Comparison of ENCODE assay signal across 23 cellular contexts in the genomic region with DNA sequence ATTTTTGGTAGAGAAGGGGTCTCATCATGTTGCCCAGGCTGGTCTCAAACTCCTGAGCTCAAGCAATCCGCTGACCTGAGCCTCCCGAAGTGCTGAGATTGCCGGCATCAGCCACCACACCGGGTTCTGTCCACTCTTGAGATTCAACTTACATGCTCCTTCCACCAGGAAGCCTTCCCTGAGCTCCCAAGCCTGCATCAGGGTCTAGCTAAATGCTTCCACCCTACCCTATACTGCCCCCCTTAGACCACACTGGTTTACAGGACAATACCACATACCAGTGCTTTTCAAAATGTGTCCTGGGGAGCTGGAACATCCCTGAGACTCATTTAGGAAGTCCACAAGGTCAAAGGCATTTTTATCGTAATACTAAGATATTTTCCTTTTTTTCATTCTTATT. TPM values are rescaled to one million over a fixed set of nuclear protein-coding genes. Genes with fewer than 3 reads are reported as not detected.
DNase-seq lines count a peak whose midpoint lies in the region; ATAC-seq and TF ChIP-seq lines count a peak whose summit lies in the region.
"Had no signal": no experiment of that assay in that cellular context is flagged by ENCODE, and none has a peak within 500 bp of the region (broad histone marks: within the 10 kb centered on the region; RNA-seq: fewer than 3 reads in every experiment).

No MANE protein-coding gene starts in this region.

- no peak overlapping the region for H3K23ac ChIP-seq in H9 (ENCODE audit: insufficient read length, low read depth, low read length)

- H3K4ac ChIP-seq in H9 (ENCODE audit: low read depth, low read length) = no peak overlapping the region

- no peak overlapping the region for H3T11ph ChIP-seq in H9 (ENCODE audit: low read length)

- peak overlapping the region in 2 of 3 experiments; percentile 40 to 79; a peak in 3 of 7 replicates for H3K27ac Mint-ChIP-seq in H9
- no peak overlapping the region for H3K27ac Mint-ChIP-seq in endothelial cell (ENCODE audit: unreplicated experiment)
- H3K27ac Mint-ChIP-seq: activated naive CD8-positive, alpha-beta T cell treated with anti-CD3 and anti-CD28 coated beads, Interleukin-2, amount 10 ng/mL, durations not matched to agents 7 days and 5 days; naive thymus-derived CD8-positive, alpha-beta T cell; stimulated activated effector memory CD8-positive, alpha-beta T cell treated with anti-CD3 and anti-CD28 coated beads, Interleukin-12 subunit alpha, Interleukin-12 subunit beta, amount 100 ng/mL, for 72 hours had no signal

- H3K9ac ChIP-seq in H9 (ENCODE audit: extremely low read depth, insufficient read length, low read length) = no peak overlapping the region

- H3K14ac ChIP-seq in H9 (ENCODE audit: insufficient read depth, low read length) = no peak overlapping the region

- DNase-seq in BE2C (no peak), H9 (peak; percentile 83), RKO (ENCODE audit: low spot score) (peak; percentile 51), endothelial cell (ENCODE audit: low spot score) (peak; percentile 30), NCI-H446 (lab: John Stamatoyannopoulos, UW) (no peak)
- no peak for DNase-seq in stimulated activated CD4-positive, alpha-beta T cell treated with anti-CD3 and anti-CD28 coated beads, Interleukin-2, amount 100 ng/mL, for 48 hours
- DNase-seq: activated naive CD8-positive, alpha-beta T cell treated with anti-CD3 and anti-CD28 coated beads, Interleukin-2, amount 10 ng/mL, durations not matched to agents 7 days and 5 days; DMS79; left ventricle myocardium superior; MV-4-11; naive thymus-derived CD8-positive, alpha-beta T cell; NCI-H345; stimulated activated CD4-positive, alpha-beta T cell treated with anti-CD3 and anti-CD28 coated beads, Interleukin-4, amount 100 ng/mL, for 24 hours had no signal

- H2BK15ac ChIP-seq in H9 (ENCODE audit: low read depth, low read length) = no peak overlapping the region

- peaks cover 17 to 38% of the 10 kb centered on the region in 2 experiments for H3K4me1 Mint-ChIP-seq in H9
- peaks cover 21% of the 10 kb centered on the region for H3K4me1 Mint-ChIP-seq in endothelial cell (ENCODE audit: unreplicated experiment)
- H3K4me1 Mint-ChIP-seq: activated naive CD8-positive, alpha-beta T cell treated with anti-CD3 and anti-CD28 coated beads, Interleukin-2, amount 10 ng/mL, durations not matched to agents 7 days and 5 days had no signal

- no CpG with 5 or more reads among the region's 5 CpGs for WGBS in H9 (ENCODE audit: extremely low coverage, insufficient read length, low lambda C conversion rate)

- H3K9me3 ChIP-seq in BE2C = no peaks in the 10 kb centered on the region
- no peaks in the 10 kb centered on the region for H3K9me3 ChIP-seq in H9 (ENCODE audit: control insufficient read depth, low read depth, low read length)
- H3K9me3 ChIP-seq: HAP-1, right atrium auricular region, SJCRH30, upper lobe of right lung had no signal

- H3K4me1 ChIP-seq in BE2C (no peaks in the 10 kb centered on the region), H9 (ENCODE audit: insufficient read depth, low read length) (peaks cover 4% of the 10 kb centered on the region; the same call in 1 of the 2 replicates)
- H3K4me1 ChIP-seq: HAP-1, right atrium auricular region, SJCRH30, upper lobe of right lung had no signal

- H3K36me3 ChIP-seq in BE2C = no peaks in the 10 kb centered on the region
- H3K36me3 ChIP-seq: HAP-1, right atrium auricular region, SJCRH30, upper lobe of right lung had no signal

- H3K9me3 Mint-ChIP-seq in H9 = no peaks in the 10 kb centered on the region; a peak in 2 of 5 replicates
- H3K9me3 Mint-ChIP-seq in endothelial cell (ENCODE audit: unreplicated experiment) = no peaks in the 10 kb centered on the region
- H3K9me3 Mint-ChIP-seq: activated naive CD8-positive, alpha-beta T cell treated with anti-CD3 and anti-CD28 coated beads, Interleukin-2, amount 10 ng/mL, durations not matched to agents 7 days and 5 days; stimulated activated effector memory CD8-positive, alpha-beta T cell treated with anti-CD3 and anti-CD28 coated beads, Interleukin-12 subunit alpha, Interleukin-12 subunit beta, amount 100 ng/mL, for 72 hours had no signal

- peak; percentile 46 for TF ChIP-seq CTCF in BE2C (IDR thresholded peaks at IDR 0.05; ENCODE audit: low read depth, low read length)
- TF ChIP-seq CTCF in H9 (conservative IDR thresholded peaks at IDR 0.05) = peak; percentile 68
- TF ChIP-seq CTCF in endothelial cell (IDR thresholded peaks at IDR 0.05; ENCODE audit: unreplicated experiment) = no peak

- no peak overlapping the region for H4K8ac ChIP-seq in H9 (replicated peaks; ENCODE audit: insufficient read length, low read depth, low read length)

- no peaks in the 10 kb centered on the region for H3K79me2 ChIP-seq in H9 (ENCODE audit: insufficient read depth, low read length)
- H3K79me2 ChIP-seq: hepatocyte had no signal

- H4K5ac ChIP-seq in H9 (ENCODE audit: insufficient read length, low read depth, low read length) = no peak overlapping the region

- H3K27me3 Mint-ChIP-seq in H9 (ENCODE audit: low read depth) = peaks cover 8% of the 10 kb centered on the region
- H3K27me3 Mint-ChIP-seq in endothelial cell (ENCODE audit: unreplicated experiment) = peaks cover 13% of the 10 kb centered on the region

- H3K4me3 Mint-ChIP-seq in H9 = no peak overlapping the region
- no peak overlapping the region for H3K4me3 Mint-ChIP-seq in endothelial cell (ENCODE audit: unreplicated experiment)
- H3K4me3 Mint-ChIP-seq: activated naive CD8-positive, alpha-beta T cell treated with anti-CD3 and anti-CD28 coated beads, Interleukin-2, amount 10 ng/mL, durations not matched to agents 7 days and 5 days; naive thymus-derived CD8-positive, alpha-beta T cell; stimulated activated effector memory CD8-positive, alpha-beta T cell treated with anti-CD3 and anti-CD28 coated beads, Interleukin-12 subunit alpha, Interleukin-12 subunit beta, amount 100 ng/mL, for 72 hours had no signal

- no peak overlapping the region for H3K56ac ChIP-seq in H9 (ENCODE audit: insufficient read length, low read depth, low read length)

- no peak overlapping the region for H4K91ac ChIP-seq in H9 (ENCODE audit: insufficient read length, low read depth, low read length)

- ATAC-seq in HG03196 (IDR thresholded peaks at IDR 0.05; ENCODE audit: unreplicated experiment) = no peak
- ATAC-seq in GM21515 (IDR thresholded peaks at IDR 0.05; ENCODE audit: unreplicated experiment) = no peak
- ATAC-seq: left ventricle myocardium superior; naive thymus-derived CD8-positive, alpha-beta T cell; stimulated activated effector memory CD8-positive, alpha-beta T cell treated with anti-CD3 and anti-CD28 coated beads, Interleukin-12 subunit alpha, Interleukin-12 subunit beta, amount 100 ng/mL, for 72 hours; upper lobe of right lung had no signal

- no peak overlapping the region for H2BK120ac ChIP-seq in H9 (ENCODE audit: low read depth, low read length, poor library complexity, severe bottlenecking)

- H2AFZ ChIP-seq in H9 (ENCODE audit: low read length) = no peak overlapping the region
- H2AFZ ChIP-seq: hepatocyte had no signal

- no peak overlapping the region for H2BK12ac ChIP-seq in H9 (ENCODE audit: insufficient read length, low read depth, low read length)

- no peak overlapping the region for H2AK5ac ChIP-seq in H9 (ENCODE audit: insufficient read length, low read length)

- H3K23me2 ChIP-seq in H9 (ENCODE audit: insufficient read length, low read depth, low read length, poor library complexity, severe bottlenecking) = peaks cover 13% of the 10 kb centered on the region

- no peak overlapping the region for H2BK5ac ChIP-seq in H9 (ENCODE audit: insufficient read length, low read length)

- no peaks in the 10 kb centered on the region for H4K20me1 ChIP-seq in H9 (ENCODE audit: control insufficient read depth, insufficient read depth, insufficient read length)

- H3K27me3 ChIP-seq in BE2C = no peaks in the 10 kb centered on the region; the same call in none of the 2 replicates
- H3K27me3 ChIP-seq in H9 (ENCODE audit: insufficient read depth, low read length) = no peaks in the 10 kb centered on the region
- H3K27me3 ChIP-seq: SJCRH30 had no signal

- H2BK20ac ChIP-seq in H9 (ENCODE audit: low read depth, low read length, poor library complexity, severe bottlenecking) = no peak overlapping the region

- no peak overlapping the region for H3K18ac ChIP-seq in H9 (ENCODE audit: insufficient read length, low read depth, low read length)

- H3K36me3 Mint-ChIP-seq in H9 (ENCODE audit: insufficient read depth in 1 of 3, low read depth in 3 of 3) (0 out of 7 replicates have a peak, but pooled peaks cover 0 to 2% (median 0%) of the 10 kb centered on the region in 3 experiments), endothelial cell (ENCODE audit: low read depth, unreplicated experiment) (peaks cover 3% of the 10 kb centered on the region)
- H3K36me3 Mint-ChIP-seq: activated naive CD8-positive, alpha-beta T cell treated with anti-CD3 and anti-CD28 coated beads, Interleukin-2, amount 10 ng/mL, durations not matched to agents 7 days and 5 days; stimulated activated effector memory CD8-positive, alpha-beta T cell treated with anti-CD3 and anti-CD28 coated beads, Interleukin-12 subunit alpha, Interleukin-12 subunit beta, amount 100 ng/mL, for 72 hours had no signal

- no peak overlapping the region for H3K27ac ChIP-seq in H9 (ENCODE audit: insufficient read length, low read depth, low read length)
- H3K27ac ChIP-seq: hepatocyte, right atrium auricular region, SJCRH30, upper lobe of right lung had no signal

- H3K4me2 ChIP-seq in H9 (ENCODE audit: insufficient read depth, insufficient read length, low read length) = no peak overlapping the region
- H3K4me2 ChIP-seq: hepatocyte had no signal

- H3K4me3 ChIP-seq in BE2C (ENCODE audit: low read depth, low read length) = no peak overlapping the region
- H3K4me3 ChIP-seq: HAP-1, hepatocyte, right atrium auricular region, SJCRH30, upper lobe of right lung had no signal

- H3K79me1 ChIP-seq in H9 (ENCODE audit: insufficient read depth, low read depth, low read length, poor library complexity, severe bottlenecking) = no peaks in the 10 kb centered on the region

RNA-seq across cellular contexts. Expression of gene CACNG8, which starts 15.1 kb away (rescaled TPM):
- polyA plus RNA-seq in BE2C (2012; ENCODE audit: insufficient read depth, insufficient read length, low read depth) = 0.88 TPM
- total RNA-seq in H9 (2021) (6.0 and 7.1 TPM in 2 replicates), endothelial cell (ENCODE audit: unreplicated experiment) (12.9 TPM)
- total RNA-seq: activated naive CD8-positive, alpha-beta T cell treated with anti-CD3 and anti-CD28 coated beads, Interleukin-2, amount 10 ng/mL, durations not matched to agents 7 days and 5 days; naive thymus-derived CD8-positive, alpha-beta T cell; SJCRH30 had no signal
- polyA plus RNA-seq: naive thymus-derived CD8-positive, alpha-beta T cell had no signal

RNA-seq across cellular contexts. Expression of gene CACNG7, which starts 38.5 kb away (rescaled TPM):
- 6.7 TPM for polyA plus RNA-seq in BE2C (2012; ENCODE audit: insufficient read depth, insufficient read length, low read depth)
- total RNA-seq in H9 (2021) (22.1 and 22.7 TPM in 2 replicates), endothelial cell (ENCODE audit: unreplicated experiment) (0.51 TPM)
- total RNA-seq: activated naive CD8-positive, alpha-beta T cell treated with anti-CD3 and anti-CD28 coated beads, Interleukin-2, amount 10 ng/mL, durations not matched to agents 7 days and 5 days; chondrocyte; left ventricle myocardium superior; naive thymus-derived CD8-positive, alpha-beta T cell; right atrium auricular region; SJCRH30; upper lobe of right lung had no signal
- polyA plus RNA-seq: esophagus; naive thymus-derived CD8-positive, alpha-beta T cell had no signal

RNA-seq across cellular contexts. Expression of gene CACNG6, which starts 43.8 kb away (rescaled TPM):
- polyA plus RNA-seq in BE2C (2012; ENCODE audit: insufficient read depth, insufficient read length, low read depth) = not detected
- 1.6 and 2.0 TPM in 2 replicates for total RNA-seq in H9 (2021)
- total RNA-seq in endothelial cell (ENCODE audit: unreplicated experiment) = 0.21 TPM
- total RNA-seq: activated naive CD8-positive, alpha-beta T cell treated with anti-CD3 and anti-CD28 coated beads, Interleukin-2, amount 10 ng/mL, durations not matched to agents 7 days and 5 days; chondrocyte; left ventricle myocardium superior; naive thymus-derived CD8-positive, alpha-beta T cell; upper lobe of right lung had no signal
- polyA plus RNA-seq: esophagus; hepatocyte; naive thymus-derived CD8-positive, alpha-beta T cell had no signal

Comparison
In these comparisons a context has a peak if more than half of its experiments do, and no peak if none do; other contexts are left out.
1. DNase-seq: peak in H9 (single experiment), RKO (single experiment) and endothelial cell (single experiment); none in BE2C (single experiment), NCI-H446 (0 of 2) and stimulated activated CD4-positive, alpha-beta T cell treated with anti-CD3 and anti-CD28 coated beads, Interleukin-2, amount 100 ng/mL, for 48 hours (0 of 2).
2. RNA of gene CACNG7, which starts 38.5 kb away (total RNA-seq): 22.1 to 22.7 TPM in H9; 0.51 TPM in endothelial cell (single experiment); every median in the first group is over 10 times any median in the second.